1 cellular context compared by ENCODE assay signal in genomic region chr1:16451868-16452528, GRCh38.
TF ChIP-seq lines count a peak whose summit lies in the region.

No MANE protein-coding gene starts in this region.

TF ChIP-seq in SK-N-SH, 30 proteins besides CTCF, POLR2A, EP300 and RAD21:
- TF ChIP-seq, protein P1, sequence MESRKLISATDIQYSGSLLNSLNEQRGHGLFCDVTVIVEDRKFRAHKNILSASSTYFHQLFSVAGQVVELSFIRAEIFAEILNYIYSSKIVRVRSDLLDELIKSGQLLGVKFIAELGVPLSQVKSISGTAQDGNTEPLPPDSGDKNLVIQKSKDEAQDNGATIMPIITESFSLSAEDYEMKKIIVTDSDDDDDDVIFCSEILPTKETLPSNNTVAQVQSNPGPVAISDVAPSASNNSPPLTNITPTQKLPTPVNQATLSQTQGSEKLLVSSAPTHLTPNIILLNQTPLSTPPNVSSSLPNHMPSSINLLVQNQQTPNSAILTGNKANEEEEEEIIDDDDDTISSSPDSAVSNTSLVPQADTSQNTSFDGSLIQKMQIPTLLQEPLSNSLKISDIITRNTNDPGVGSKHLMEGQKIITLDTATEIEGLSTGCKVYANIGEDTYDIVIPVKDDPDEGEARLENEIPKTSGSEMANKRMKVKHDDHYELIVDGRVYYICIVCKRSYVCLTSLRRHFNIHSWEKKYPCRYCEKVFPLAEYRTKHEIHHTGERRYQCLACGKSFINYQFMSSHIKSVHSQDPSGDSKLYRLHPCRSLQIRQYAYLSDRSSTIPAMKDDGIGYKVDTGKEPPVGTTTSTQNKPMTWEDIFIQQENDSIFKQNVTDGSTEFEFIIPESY (IDR thresholded peaks at IDR 0.05; ENCODE audit: borderline replicate concordance, low read depth): no peak
- TF ChIP-seq EZH2phosphoT487 (IDR thresholded peaks at IDR 0.05; ENCODE audit: borderline replicate concordance, low read depth) (no peak), NFIC (IDR thresholded peaks at IDR 0.05; ENCODE audit: borderline replicate concordance) (no peak), PBX3 (IDR thresholded peaks at IDR 0.05) (no peak)
